Comparison of ENCODE assay signal across 10 cellular contexts in the genomic region with DNA sequence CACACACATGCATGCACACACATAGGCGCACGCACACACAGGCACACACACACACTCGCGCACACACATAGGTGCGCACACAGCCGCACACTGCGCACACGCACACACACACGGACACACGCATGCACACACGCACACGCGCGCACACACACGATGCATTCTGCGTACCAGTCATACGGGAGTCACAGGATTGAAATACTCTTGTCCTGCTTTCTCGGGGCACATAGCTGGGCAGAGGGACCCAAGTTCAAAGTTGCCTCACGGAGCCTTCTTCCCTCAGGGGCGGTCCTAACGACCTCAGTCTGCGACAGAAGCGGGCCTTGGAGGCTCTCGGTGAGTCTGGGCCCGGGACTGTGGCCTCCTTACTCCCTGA. TPM values are rescaled to one million over a fixed set of nuclear protein-coding genes. Genes with fewer than 3 reads are reported as not detected.
DNase-seq lines count a peak whose midpoint lies in the region; ATAC-seq, FAIRE-seq and TF ChIP-seq lines count a peak whose summit lies in the region.
"Had no signal": no experiment of that assay in that cellular context is flagged by ENCODE, and none has a peak within 500 bp of the region (broad histone marks: within the 10 kb centered on the region; RNA-seq: fewer than 3 reads in every experiment).

No MANE protein-coding gene starts in this region.

- H3K27ac ChIP-seq in ACC112 (ENCODE audit: low read depth, low read length) (no peak overlapping the region), HUES64 (ENCODE audit: low read depth, low read length) (no peak overlapping the region), endothelial cell of umbilical vein (ENCODE audit: insufficient read depth, low read depth, low read length) (no peak overlapping the region)
- H3K27ac ChIP-seq: epithelial cell of prostate had no signal

- H3K9me1 ChIP-seq in endothelial cell of umbilical vein (replicated peaks; ENCODE audit: control insufficient read depth, extremely low read depth, insufficient read depth, low read length), result no peaks in the 10 kb centered on the region

- H3K36me3 ChIP-seq in ACC112 (ENCODE audit: insufficient read depth, low read length), result no peaks in the 10 kb centered on the region
- H3K36me3 ChIP-seq in HUES64 (ENCODE audit: insufficient read depth, low read length), result no peaks in the 10 kb centered on the region
- H3K36me3 ChIP-seq in endothelial cell of umbilical vein (ENCODE audit: control insufficient read depth in 2 of 2, extremely low read depth in 1 of 2, insufficient read depth in 2 of 2, low read length in 2 of 2), result no peaks in the 10 kb centered on the region

- H3K4me1 ChIP-seq in ACC112 (ENCODE audit: control insufficient read depth, insufficient read depth, low read length, unreplicated experiment), result no peaks in the 10 kb centered on the region
- no peaks in the 10 kb centered on the region for H3K4me1 ChIP-seq in HUES64 (ENCODE audit: insufficient read depth, low read length)
- no peaks in the 10 kb centered on the region for H3K4me1 ChIP-seq in endothelial cell of umbilical vein (ENCODE audit: control insufficient read depth, extremely low read depth, insufficient read depth, low read length)

- no peaks in the 10 kb centered on the region for H3K36me3 Mint-ChIP-seq in nephron (ENCODE audit: low read depth)

- intact Hi-C loops in endothelial cell of umbilical vein (cut with micrococcal nuclease), result no loop called here

- H2AFZ ChIP-seq in ACC112 (ENCODE audit: low read length, unreplicated experiment) (peak overlapping the region; percentile 60), endothelial cell of umbilical vein (ENCODE audit: low read depth, low read length) (peak overlapping the region; percentile 49)

- no peak for TF ChIP-seq CTCF in endothelial cell of umbilical vein (IDR thresholded peaks at IDR 0.05; ENCODE audit: extremely low read depth in 1 of 2, insufficient read depth in 1 of 2, low read depth in 1 of 2, low read length in 2 of 2)
- TF ChIP-seq CTCF in nephron (IDR thresholded peaks at IDR 0.05; ENCODE audit: unreplicated experiment in 3 of 3), result no peak

- DNase-seq in endothelial cell of umbilical vein (ENCODE audit: low read depth, low spot score), result no peak
- DNase-seq in NCI-H2107 treated with DMSO at 0.1 percent for 48 hours (lab: John Stamatoyannopoulos, UW; ENCODE audit: unreplicated experiment), result no peak
- no peak for DNase-seq in NCI-H82 (lab: John Stamatoyannopoulos, UW)
- no peak for DNase-seq in iPS-NIHi11 (ENCODE audit: low spot score)
- DNase-seq: SHP77 had no signal

- no peak for ATAC-seq in GM18868 (IDR thresholded peaks at IDR 0.05; ENCODE audit: unreplicated experiment)

- no peaks in the 10 kb centered on the region for H4K20me1 ChIP-seq in endothelial cell of umbilical vein (replicated peaks; ENCODE audit: control insufficient read depth, extremely low read depth, insufficient read depth, low read length)

- TF ChIP-seq POLR2A in endothelial cell of umbilical vein (IDR thresholded peaks at IDR 0.05; ENCODE audit: low read depth, low read length), result no peak

- WGBS in HUES64, result 55% methylated on average over 25 of the region's 25 CpGs

- BruUV-seq in endothelial cell of umbilical vein (replicated peaks; lab: Mats Ljungman, UMichigan), result no TSS peak

- peaks cover 69% of the 10 kb centered on the region for H3K27me3 ChIP-seq in ACC112 (ENCODE audit: insufficient read depth, low read length)
- peaks cover 37% of the 10 kb centered on the region for H3K27me3 ChIP-seq in HUES64 (ENCODE audit: insufficient read depth, low read length)
- H3K27me3 ChIP-seq in endothelial cell of umbilical vein (ENCODE audit: control insufficient read depth in 2 of 2, insufficient read depth in 2 of 2, low read length in 2 of 2), result peaks cover 15 to 20% of the 10 kb centered on the region in 2 experiments

- POLR2A ChIA-PET in endothelial cell of umbilical vein (lab: Charles Lee), result no interaction called here

- H3K9ac ChIP-seq in HUES64 (ENCODE audit: low read depth, low read length), result no peak overlapping the region; the same call in 1 of the 2 replicates
- H3K9ac ChIP-seq in endothelial cell of umbilical vein (replicated peaks; ENCODE audit: extremely low read depth, insufficient read depth, low read length), result no peak overlapping the region

- H3K4me3 ChIP-seq in ACC112 (ENCODE audit: low read depth, low read length) (peak overlapping the region; percentile 71), HUES64 (ENCODE audit: low read length) (peak overlapping the region; percentile 62), endothelial cell of umbilical vein (replicated peaks in 1 of 3; ENCODE audit: insufficient read depth in 1 of 3, low read depth in 1 of 3, low read length in 3 of 3) (peak overlapping the region in 1 of 3 experiments; percentile 35)

- no peak for FAIRE-seq in endothelial cell of umbilical vein (lab: Jason Lieb, UNC)

- CTCF ChIA-PET in endothelial cell of umbilical vein (lab: Charles Lee), result interaction anchor here (1.1 kb wide), 1 partner anchor 390 kb away, joined by 6 read pairs; no protein-coding TSS in a partner anchor

- no peaks in the 10 kb centered on the region for H3K9me3 Mint-ChIP-seq in nephron

- H3K27ac Mint-ChIP-seq in nephron, result peak overlapping the region; percentile 51 to 92 (median 66)

- no peaks in the 10 kb centered on the region for H3K9me3 ChIP-seq in HUES64 (ENCODE audit: insufficient read depth, low read depth, low read length)
- H3K9me3 ChIP-seq in endothelial cell of umbilical vein (replicated peaks; ENCODE audit: control insufficient read depth, insufficient read depth, low read length), result no peaks in the 10 kb centered on the region

- dilution Hi-C loops in endothelial cell of umbilical vein (cut with MboI; ENCODE audit: extremely low pct_ligation_motif_present, low sequenced_read_pairs), result loop anchor here (25.0 kb wide), 1 partner anchor 405 kb away; no protein-coding TSS in a partner anchor

- peaks cover 80% of the 10 kb centered on the region for H3K27me3 Mint-ChIP-seq in nephron (ENCODE audit: low read depth)

- no peak overlapping the region for H3K4me2 ChIP-seq in endothelial cell of umbilical vein (ENCODE audit: insufficient read depth, low read length)

- H3K4me1 Mint-ChIP-seq in nephron, result peaks cover 15% of the 10 kb centered on the region

- peak overlapping the region; percentile 80 to 81 (median 80) for H3K4me3 Mint-ChIP-seq in nephron

- H3K79me2 ChIP-seq in ACC112 (ENCODE audit: control insufficient read depth, insufficient read depth, low read length, unreplicated experiment) (no peaks in the 10 kb centered on the region), endothelial cell of umbilical vein (ENCODE audit: control insufficient read depth, insufficient read depth, low read length) (no peaks in the 10 kb centered on the region)

TF ChIP-seq in endothelial cell of umbilical vein, 7 proteins besides CTCF, POLR2A, EP300 and RAD21:
- TF ChIP-seq EZH2 (IDR thresholded peaks at IDR 0.05; ENCODE audit: borderline replicate concordance, low read depth, low read length, severe bottlenecking) (no peak), GATA2 (IDR thresholded peaks at IDR 0.05; ENCODE audit: insufficient read depth, insufficient read length, low read depth, low read length) (no peak), JUN (IDR thresholded peaks at IDR 0.05; ENCODE audit: borderline replicate concordance, insufficient read depth, insufficient read length, low read depth) (no peak), MYC (IDR thresholded peaks at IDR 0.05; ENCODE audit: low read depth, low read length) (no peak), POLR2AphosphoS5 (IDR thresholded peaks at IDR 0.05; ENCODE audit: insufficient read depth, low read depth, low read length) (no peak), FOS (IDR thresholded peaks at IDR 0.05; ENCODE audit: borderline replicate concordance, insufficient read depth, low read length) (no peak)
- TF ChIP-seq, protein P1, sequence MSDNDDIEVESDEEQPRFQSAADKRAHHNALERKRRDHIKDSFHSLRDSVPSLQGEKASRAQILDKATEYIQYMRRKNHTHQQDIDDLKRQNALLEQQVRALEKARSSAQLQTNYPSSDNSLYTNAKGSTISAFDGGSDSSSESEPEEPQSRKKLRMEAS (IDR thresholded peaks at IDR 0.05; ENCODE audit: insufficient read depth, insufficient read length), result no peak

RNA-seq across cellular contexts. Expression of a gene that starts 56.0 kb away (rescaled TPM):
- 5.0 TPM for polyA plus RNA-seq in HUES64 (2013, experiment 1 of 2)
- 4.5 TPM for polyA plus RNA-seq in HUES64 (2013, experiment 2 of 2)
- total RNA-seq in endothelial cell of umbilical vein, result 5.2 and 5.9 TPM in 2 replicates
- polyA plus RNA-seq in endothelial cell of umbilical vein, result 3.4 and 3.7 TPM in 2 replicates
- polyA plus RNA-seq in endothelial cell of umbilical vein (2011; cell fraction: cytosol; rRNA removed), result 2.0 and 2.8 TPM in 2 replicates
- 2.1 and 2.6 TPM in 2 replicates for polyA plus RNA-seq in endothelial cell of umbilical vein (2011; cell fraction: nucleus; rRNA removed)
- polyA plus RNA-seq in endothelial cell of umbilical vein (2012), result 2.5 and 3.6 TPM in 2 replicates
- 1.1 and 1.6 TPM in 2 replicates for polyA minus RNA-seq in endothelial cell of umbilical vein
- polyA minus RNA-seq in endothelial cell of umbilical vein (2011; cell fraction: cytosol; rRNA and poly(A)+ RNA removed), result 6.6 TPM
- polyA minus RNA-seq in endothelial cell of umbilical vein (2011; cell fraction: nucleus; rRNA and poly(A)+ RNA removed), result 1.8 and 1.9 TPM in 2 replicates
